In the genomic region with DNA sequence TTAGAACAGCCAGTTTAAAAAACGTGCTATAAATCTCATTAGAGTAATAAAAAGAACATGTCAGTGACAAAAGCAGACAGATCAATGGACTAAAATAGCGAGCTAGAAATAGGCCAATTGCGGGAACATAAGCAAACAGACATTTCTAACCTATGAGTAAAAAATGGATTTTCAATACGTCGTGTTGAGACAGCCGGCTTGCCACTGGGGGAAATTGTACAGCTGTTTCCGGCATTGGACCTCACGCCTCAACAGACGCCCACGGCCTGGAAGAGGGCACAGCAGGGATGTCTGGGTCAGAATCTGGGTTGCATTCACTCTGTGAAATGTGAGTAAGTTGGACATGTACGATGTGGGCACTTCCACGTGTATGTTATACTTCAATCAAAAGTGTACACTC, we compare ENCODE assay signal across 10 cellular contexts.
A peak's percentile ranks its signal among the peaks of the same experiment; 100 is the strongest.
DNase-seq lines count a peak whose midpoint lies in the region; ATAC-seq and TF ChIP-seq lines count a peak whose summit lies in the region.
"Had no signal": no experiment of that assay in that cellular context is flagged by ENCODE, and none has a peak within 500 bp of the region (broad histone marks: within the 10 kb centered on the region; RNA-seq: fewer than 3 reads in every experiment).

No MANE protein-coding gene starts in this region.

- in situ Hi-C loops in KBM-7 (cut with MboI; ENCODE audit: low pct_unique_long_range_greater_than_20kb, low sequenced_read_pairs): no loop called here

- 16 to 22% (median 19%) methylated on average over 12 of the region's 12 CpGs for WGBS in psoas muscle, 3 donors

- TF ChIP-seq CTCF in psoas muscle (IDR thresholded peaks at IDR 0.05): no peak

- no peaks in the 10 kb centered on the region for H3K4me1 ChIP-seq in psoas muscle

- peak; percentile 79 for ATAC-seq in GM19035 (IDR thresholded peaks at IDR 0.05; ENCODE audit: unreplicated experiment)
- no peak for ATAC-seq in psoas muscle
- ATAC-seq: Panc1 had no signal

- no peaks in the 10 kb centered on the region for H3K9me3 ChIP-seq in psoas muscle

- DNase-seq in Daoy (ENCODE audit: low read depth) (peak; percentile 31), KBM-7 (peak; percentile 51), hepatic stellate cell (ENCODE audit: low spot score) (peak; percentile 36), psoas muscle (no peak), NCI-H187 (lab: John Stamatoyannopoulos, UW) (no peak), SW 1271 (lab: John Stamatoyannopoulos, UW) (no peak), D341Med (ENCODE audit: low spot score) (no peak)

- intact Hi-C loops in psoas muscle (cut with DNase I): no loop called here

- no peaks in the 10 kb centered on the region for H3K27me3 ChIP-seq in psoas muscle (ENCODE audit: insufficient read depth in 3 of 3, low read length in 2 of 3)

- H3K36me3 ChIP-seq in psoas muscle (ENCODE audit: insufficient read depth in 1 of 2, low read depth in 1 of 2): no peaks in the 10 kb centered on the region

- no peak overlapping the region for H3K27ac ChIP-seq in psoas muscle
- H3K27ac ChIP-seq: KMS-11 had no signal

- no peak overlapping the region for H3K4me3 ChIP-seq in psoas muscle

Comparison
In these comparisons a context has a peak if more than half of its experiments do, and no peak if none do; other contexts are left out.
1. DNase-seq: peak in Daoy (single experiment), KBM-7 (single experiment) and hepatic stellate cell (single experiment); none in psoas muscle (0 of 2), NCI-H187 (0 of 2), SW 1271 (0 of 2) and D341Med (single experiment).